Comparison of ENCODE assay signal across 28 cellular contexts in the genomic region with DNA sequence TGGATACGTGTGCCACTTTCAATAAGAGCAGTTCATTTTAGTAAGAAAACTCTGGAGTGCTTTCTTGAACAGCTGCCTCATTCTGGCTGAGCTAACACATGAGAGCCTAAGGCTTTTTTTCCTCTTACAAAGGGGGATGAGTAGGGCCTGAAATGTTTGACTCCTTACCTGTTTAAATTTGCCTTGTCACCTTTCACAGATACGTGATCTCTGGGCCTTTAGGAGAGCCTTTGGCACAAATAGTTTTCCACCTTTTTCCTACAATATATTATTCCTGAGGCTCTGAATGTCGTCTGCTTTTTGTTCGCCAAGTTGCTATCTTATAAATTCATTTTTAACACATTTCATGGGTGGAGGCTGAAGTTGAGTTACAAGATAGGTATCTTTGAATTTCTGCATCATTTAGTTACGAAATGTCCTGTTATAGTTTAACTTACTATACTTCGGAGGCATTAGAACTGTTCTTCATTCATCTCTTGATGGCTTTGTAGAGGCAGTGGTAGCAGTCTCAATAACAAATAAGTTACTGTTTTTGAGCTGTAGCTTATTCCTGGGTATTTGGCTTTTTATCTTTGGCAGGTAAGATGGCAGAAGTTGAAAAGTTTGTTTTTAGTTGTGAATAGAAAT. TPM values are rescaled to one million over a fixed set of nuclear protein-coding genes. Genes with fewer than 3 reads are reported as not detected.
DNase-seq lines count a peak whose midpoint lies in the region; ATAC-seq and TF ChIP-seq lines count a peak whose summit lies in the region.
"Had no signal": no experiment of that assay in that cellular context is flagged by ENCODE, and none has a peak within 500 bp of the region (broad histone marks: within the 10 kb centered on the region; RNA-seq: fewer than 3 reads in every experiment).

No MANE protein-coding gene starts in this region.

- no peak for TF ChIP-seq CTCF in endothelial cell (IDR thresholded peaks at IDR 0.05; ENCODE audit: unreplicated experiment)
- TF ChIP-seq CTCF in upper lobe of right lung (IDR thresholded peaks at IDR 0.05), result no peak

- no peaks in the 10 kb centered on the region for H3K27me3 ChIP-seq in upper lobe of right lung
- H3K27me3 ChIP-seq: right atrium auricular region, SJSA1, transverse colon had no signal

- peaks cover 37% of the 10 kb centered on the region for H3K4me1 Mint-ChIP-seq in activated naive CD4-positive, alpha-beta T cell treated with anti-CD3 and anti-CD28 coated beads for 36 hours (ENCODE audit: low read depth)
- H3K4me1 Mint-ChIP-seq in activated naive CD4-positive, alpha-beta T cell treated with anti-CD3 and anti-CD28 coated beads, Interleukin-2, amount 10 ng/mL, durations not matched to agents 7 days and 5 days, result peaks cover 13% of the 10 kb centered on the region
- peaks cover 39 to 45% (median 41%) of the 10 kb centered on the region in 3 donors for H3K4me1 Mint-ChIP-seq in T-cell
- peaks cover 8% of the 10 kb centered on the region for H3K4me1 Mint-ChIP-seq in endothelial cell (ENCODE audit: unreplicated experiment)
- peaks cover 10 to 17% of the 10 kb centered on the region in 2 donors for H3K4me1 Mint-ChIP-seq in stimulated activated naive B cell treated with anti-CD40 and anti-IgM and Interleukin-4, amounts not matched to agents 10 μg/mL and 1 μg/mL and 100 μg/mL, for 72 hours
- H3K4me1 Mint-ChIP-seq: H9 had no signal

- H3K27ac Mint-ChIP-seq in activated naive CD4-positive, alpha-beta T cell treated with anti-CD3 and anti-CD28 coated beads for 36 hours, result peak overlapping the region; percentile 2
- no peak overlapping the region for H3K27ac Mint-ChIP-seq in activated naive CD4-positive, alpha-beta T cell treated with anti-CD3 and anti-CD28 coated beads, Interleukin-2, amount 10 ng/mL, durations not matched to agents 7 days and 5 days
- H3K27ac Mint-ChIP-seq in T-cell, result peak overlapping the region; percentile 4 to 46
- peak overlapping the region; percentile 16 for H3K27ac Mint-ChIP-seq in endothelial cell (ENCODE audit: unreplicated experiment)
- peak overlapping the region; percentile 20 for H3K27ac Mint-ChIP-seq in stimulated activated naive B cell treated with anti-CD40 and anti-IgM and Interleukin-4, amounts not matched to agents 10 μg/mL and 1 μg/mL and 100 μg/mL, for 72 hours

- H3K9me3 ChIP-seq in upper lobe of right lung, result no peaks in the 10 kb centered on the region
- H3K9me3 ChIP-seq: right atrium auricular region, SJSA1, transverse colon had no signal

- DNase-seq in activated naive CD4-positive, alpha-beta T cell treated with anti-CD3 and anti-CD28 coated beads for 36 hours, result no peak
- no peak for DNase-seq in activated naive CD4-positive, alpha-beta T cell treated with anti-CD3 and anti-CD28 coated beads, Interleukin-2, amount 10 ng/mL, durations not matched to agents 7 days and 5 days
- DNase-seq in T-cell (no peak), endothelial cell (ENCODE audit: low spot score) (no peak), upper lobe of right lung (no peak), superior temporal gyrus (ENCODE audit: extremely low spot score) (no peak)
- no peak for DNase-seq in stimulated activated naive B cell treated with anti-CD40 and anti-IgM and Interleukin-4, amounts not matched to agents 10 μg/mL and 1 μg/mL and 100 μg/mL, for 72 hours
- no peak for DNase-seq in stimulated activated naive CD4-positive, alpha-beta T cell (lab: John Stamatoyannopoulos, UW)
- DNase-seq: activated CD4-positive, CD25-positive, alpha-beta regulatory T cell treated with anti-CD3 and anti-CD28 coated beads, Interleukin-2, amount 50 U/mL, for 72 hours; activated CD8-positive, alpha-beta memory T cell treated with anti-CD3 and anti-CD28 coated beads for 24 hours; activated naive CD4-positive, alpha-beta T cell treated with Interleukin-2 at 50 U/mL for 16 hours; effector CD4-positive, alpha-beta T cell; H9; immature natural killer cell; left colon; MM.1S; NCI-H1105 treated with DMSO at 0.1 percent for 48 hours; NCI-H187 treated with DMSO at 0.1 percent for 48 hours; NCI-H2171 treated with DMSO at 0.1 percent for 48 hours; NCI-H510A; stimulated activated CD4-positive, alpha-beta T cell treated with anti-CD3 and anti-CD28 coated beads, Interleukin-1b, Interleukin-23, amount 100 ng/mL, for 48 hours; transverse colon had no signal

- CTCF ChIA-PET in activated naive CD4-positive, alpha-beta T cell treated with anti-CD3 and anti-CD28 coated beads for 36 hours (lab: Charles Lee), result interaction anchor here (0.7 kb wide), 2 partner anchors 91 to 97 kb away, joined by 3 read pairs; no protein-coding TSS in a partner anchor
- CTCF ChIA-PET in activated naive CD4-positive, alpha-beta T cell treated with anti-CD3 and anti-CD28 coated beads, Interleukin-2, amount 10 ng/mL, durations not matched to agents 7 days and 5 days (lab: Charles Lee), result interaction anchor here (0.9 kb wide), 1 partner anchor 34 kb away, joined by 4 read pairs; no protein-coding TSS in a partner anchor
- CTCF ChIA-PET in T-cell (lab: Charles Lee), result interaction anchor here in 1 of 2 donors (0.6 kb wide), 1 partner anchor 37 kb away, joined by 3 read pairs; no protein-coding TSS in a partner anchor

- H3K27me3 Mint-ChIP-seq in activated naive CD4-positive, alpha-beta T cell treated with anti-CD3 and anti-CD28 coated beads for 36 hours (ENCODE audit: low read depth), result no peaks in the 10 kb centered on the region
- no peaks in the 10 kb centered on the region for H3K27me3 Mint-ChIP-seq in activated naive CD4-positive, alpha-beta T cell treated with anti-CD3 and anti-CD28 coated beads, Interleukin-2, amount 10 ng/mL, durations not matched to agents 7 days and 5 days
- no peaks in the 10 kb centered on the region for H3K27me3 Mint-ChIP-seq in T-cell
- peaks cover 8% of the 10 kb centered on the region for H3K27me3 Mint-ChIP-seq in endothelial cell (ENCODE audit: unreplicated experiment)
- no peaks in the 10 kb centered on the region for H3K27me3 Mint-ChIP-seq in stimulated activated naive B cell treated with anti-CD40 and anti-IgM and Interleukin-4, amounts not matched to agents 10 μg/mL and 1 μg/mL and 100 μg/mL, for 72 hours

- H3K27ac ChIP-seq in upper lobe of right lung, result no peak overlapping the region
- H3K27ac ChIP-seq: HL-60, KMS-11, right atrium auricular region, RWPE1, SJSA1, transverse colon had no signal

- H3K36me3 ChIP-seq in upper lobe of right lung, result peaks cover 99% of the 10 kb centered on the region

- H3K9me3 Mint-ChIP-seq in activated naive CD4-positive, alpha-beta T cell treated with anti-CD3 and anti-CD28 coated beads for 36 hours, result no peaks in the 10 kb centered on the region
- H3K9me3 Mint-ChIP-seq in activated naive CD4-positive, alpha-beta T cell treated with anti-CD3 and anti-CD28 coated beads, Interleukin-2, amount 10 ng/mL, durations not matched to agents 7 days and 5 days, result no peaks in the 10 kb centered on the region
- H3K9me3 Mint-ChIP-seq in T-cell, result no peaks in the 10 kb centered on the region
- no peaks in the 10 kb centered on the region for H3K9me3 Mint-ChIP-seq in endothelial cell (ENCODE audit: unreplicated experiment)
- no peaks in the 10 kb centered on the region for H3K9me3 Mint-ChIP-seq in stimulated activated naive B cell treated with anti-CD40 and anti-IgM and Interleukin-4, amounts not matched to agents 10 μg/mL and 1 μg/mL and 100 μg/mL, for 72 hours
- H3K9me3 Mint-ChIP-seq: H9, immature natural killer cell had no signal

- ATAC-seq in T-cell (replicated peaks in 1 of 4), result no peak
- no peak for ATAC-seq in stimulated activated naive B cell treated with anti-CD40 and anti-IgM and Interleukin-4, amounts not matched to agents 10 μg/mL and 1 μg/mL and 100 μg/mL, for 72 hours (replicated peaks)
- ATAC-seq in upper lobe of right lung, result no peak
- ATAC-seq: left colon had no signal

- POLR2A ChIA-PET in T-cell (lab: Charles Lee), result no interaction called here

- H3K4me3 Mint-ChIP-seq in activated naive CD4-positive, alpha-beta T cell treated with anti-CD3 and anti-CD28 coated beads for 36 hours, result no peak overlapping the region
- H3K4me3 Mint-ChIP-seq in activated naive CD4-positive, alpha-beta T cell treated with anti-CD3 and anti-CD28 coated beads, Interleukin-2, amount 10 ng/mL, durations not matched to agents 7 days and 5 days, result no peak overlapping the region
- H3K4me3 Mint-ChIP-seq in T-cell (no peak overlapping the region), endothelial cell (ENCODE audit: unreplicated experiment) (no peak overlapping the region)
- no peak overlapping the region for H3K4me3 Mint-ChIP-seq in stimulated activated naive B cell treated with anti-CD40 and anti-IgM and Interleukin-4, amounts not matched to agents 10 μg/mL and 1 μg/mL and 100 μg/mL, for 72 hours
- H3K4me3 Mint-ChIP-seq: H9, immature natural killer cell had no signal

- H3K4me1 ChIP-seq in upper lobe of right lung, result no peaks in the 10 kb centered on the region
- H3K4me1 ChIP-seq: right atrium auricular region, SJSA1, transverse colon had no signal

- intact Hi-C loops in activated naive CD4-positive, alpha-beta T cell treated with anti-CD3 and anti-CD28 coated beads for 36 hours (cut with micrococcal nuclease), result no loop called here
- intact Hi-C loops in upper lobe of right lung (cut with DNase I), result no loop called here

- H3K4me3 ChIP-seq in upper lobe of right lung, result no peak overlapping the region
- H3K4me3 ChIP-seq: right atrium auricular region, SJSA1, transverse colon had no signal

- H3K36me3 Mint-ChIP-seq in activated naive CD4-positive, alpha-beta T cell treated with anti-CD3 and anti-CD28 coated beads for 36 hours (ENCODE audit: low read depth), result peaks cover 59% of the 10 kb centered on the region
- H3K36me3 Mint-ChIP-seq in activated naive CD4-positive, alpha-beta T cell treated with anti-CD3 and anti-CD28 coated beads, Interleukin-2, amount 10 ng/mL, durations not matched to agents 7 days and 5 days, result peaks cover 74% of the 10 kb centered on the region
- H3K36me3 Mint-ChIP-seq in T-cell (peaks cover 69% of the 10 kb centered on the region), endothelial cell (ENCODE audit: low read depth, unreplicated experiment) (peaks cover 62% of the 10 kb centered on the region)
- H3K36me3 Mint-ChIP-seq in stimulated activated naive B cell treated with anti-CD40 and anti-IgM and Interleukin-4, amounts not matched to agents 10 μg/mL and 1 μg/mL and 100 μg/mL, for 72 hours, result peaks cover 52 to 67% of the 10 kb centered on the region in 2 donors

RNA-seq across cellular contexts. Expression of gene UBAP2L, which starts 17.2 kb away (rescaled TPM):
- 100 to 1,000 TPM; 154 to 164 TPM for total RNA-seq in activated naive CD4-positive, alpha-beta T cell treated with anti-CD3 and anti-CD28 coated beads for 36 hours
- 100 to 1,000 TPM; 175 to 240 (median 192) TPM for total RNA-seq in T-cell
- total RNA-seq in endothelial cell (ENCODE audit: unreplicated experiment), result 243 TPM
- 156 TPM for total RNA-seq in upper lobe of right lung

RNA-seq across cellular contexts. Expression of gene CFAP141, which starts 31.9 kb away (rescaled TPM):
- not detected for total RNA-seq in activated naive CD4-positive, alpha-beta T cell treated with anti-CD3 and anti-CD28 coated beads for 36 hours
- total RNA-seq in T-cell, result not detected
- total RNA-seq in endothelial cell (ENCODE audit: unreplicated experiment), result not detected
- not detected for total RNA-seq in upper lobe of right lung
- total RNA-seq: H9; left colon; right atrium auricular region; SJSA1; T-helper 1 cell treated with Interleukin-12 subunit alpha and Interleukin-12 subunit beta and Interleukin-4 antibody, amounts not matched to agents 30 ng/mL and 1 ng/mL, for 36 hours; transverse colon had no signal

RNA-seq across cellular contexts. Expression of gene HAX1, which starts 34.4 kb away (rescaled TPM):
- 100 to 1,000 TPM; 204 to 219 TPM for total RNA-seq in activated naive CD4-positive, alpha-beta T cell treated with anti-CD3 and anti-CD28 coated beads for 36 hours
- total RNA-seq in T-cell (10 to 100 TPM; 69.4 to 97.7 (median 92.5) TPM), endothelial cell (ENCODE audit: unreplicated experiment) (57.1 TPM), upper lobe of right lung (78.2 TPM)

RNA-seq across cellular contexts. Expression of gene TPM3, which starts 46.1 kb away (rescaled TPM):
- 100 to 1,000 TPM; 587 to 611 TPM for total RNA-seq in activated naive CD4-positive, alpha-beta T cell treated with anti-CD3 and anti-CD28 coated beads for 36 hours
- total RNA-seq in T-cell (100 to 1,000 TPM; 340 to 396 (median 363) TPM), endothelial cell (ENCODE audit: unreplicated experiment) (689 TPM), upper lobe of right lung (326 TPM)
